8 cellular contexts compared by ENCODE assay signal in the genomic region with DNA sequence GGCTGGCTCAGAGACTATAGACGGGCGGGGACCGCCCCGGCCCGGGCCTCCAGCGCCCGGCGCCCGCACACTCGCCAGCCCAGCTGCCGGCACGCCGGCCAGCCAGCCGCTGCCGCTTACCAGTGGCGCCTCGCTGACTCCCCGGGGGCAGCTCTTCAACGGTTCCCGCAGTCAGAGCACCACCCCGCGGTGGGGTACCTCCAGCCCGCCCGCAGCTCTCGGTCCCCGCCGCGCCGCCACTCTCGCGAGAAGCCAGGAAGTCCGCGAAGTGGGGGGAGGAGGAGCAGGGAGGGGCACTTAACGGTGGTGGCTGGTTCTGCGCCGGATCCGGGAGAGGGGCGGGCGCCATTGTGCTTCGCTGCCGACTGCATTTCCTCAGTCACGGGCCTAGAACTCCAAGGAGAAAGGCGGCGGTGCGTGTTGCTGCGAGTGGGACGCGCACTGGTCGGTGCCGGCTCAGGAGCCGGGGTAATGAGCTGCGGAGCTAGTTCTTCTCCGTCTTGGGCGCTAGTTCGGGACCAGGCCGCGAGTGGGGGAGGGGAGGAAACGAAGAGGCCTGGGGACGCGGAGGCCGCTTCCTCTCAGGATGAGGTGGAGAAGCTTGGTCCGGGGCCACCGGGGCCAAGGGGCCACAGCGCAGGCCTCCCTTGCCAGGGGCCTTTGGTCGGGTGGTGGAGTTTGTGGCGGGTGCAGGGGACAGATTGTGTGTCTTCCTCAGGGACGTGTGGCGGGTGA. TPM values are rescaled to one million over a fixed set of nuclear protein-coding genes. Genes with fewer than 3 reads are reported as not detected.
A peak's percentile ranks its signal among the peaks of the same experiment; 100 is the strongest.
DNase-seq lines count a peak whose midpoint lies in the region; ATAC-seq and TF ChIP-seq lines count a peak whose summit lies in the region.

Gene MARCHF7, plus strand, starts transcription at position 313 of the 735 bp plus-strand sequence. CDS start 16,517 bp downstream, outside the sequence.

- H3K4me2 ChIP-seq in SK-N-SH (peak within 1 kb of the TSS; percentile 77), osteoblast (ENCODE audit: insufficient read depth, low read length) (peak within 1 kb of the TSS; percentile 83)

- no peaks in the 10 kb centered on the region for H3K27me3 Mint-ChIP-seq in activated naive CD4-positive, alpha-beta T cell treated with anti-CD3 and anti-CD28 coated beads, Interleukin-2, amount 50 U/mL, for 24 hours

- peak; percentile 73 for TF ChIP-seq CTCF in GM10266 (IDR thresholded peaks at IDR 0.05; ENCODE audit: control insufficient read depth, insufficient read depth, low read depth, missing control alignments)
- peak; percentile 69 for TF ChIP-seq CTCF in SK-N-SH (IDR thresholded peaks at IDR 0.05)
- TF ChIP-seq CTCF in osteoblast (IDR thresholded peaks at IDR 0.05; ENCODE audit: extremely low read depth, low read depth, low read length): peak; percentile 62
- peak; percentile 33 for TF ChIP-seq CTCF in thoracic aorta (IDR thresholded peaks at IDR 0.05)

- CTCF ChIA-PET in SK-N-SH (lab: Yijun Ruan, JAX): interaction anchor here (0.6 to 2.6 kb wide), 28 partner anchors 9 to 810 kb away, joined by 3 to 11 read pairs (median 4); partner anchors contain the start of genes BAZ2B and WDSUB1

- peak within 1 kb of the TSS; percentile 85 to 95 for H3K4me3 ChIP-seq in SK-N-SH (ENCODE audit: low read depth in 2 of 2, low read length in 1 of 2)
- peak within 1 kb of the TSS; percentile 99 for H3K4me3 ChIP-seq in osteoblast (ENCODE audit: insufficient read depth, low read length)
- peak within 1 kb of the TSS; percentile 90 for H3K4me3 ChIP-seq in thoracic aorta

- H3K27me3 ChIP-seq in SK-N-SH (ENCODE audit: insufficient read depth) (no peaks in the 10 kb centered on the region), osteoblast (ENCODE audit: insufficient read depth, low read length) (no peaks in the 10 kb centered on the region), thoracic aorta (replicated peaks; ENCODE audit: insufficient read depth) (no peaks in the 10 kb centered on the region)

- H3K36me3 ChIP-seq in SK-N-SH (replicated peaks in 1 of 2; ENCODE audit: control insufficient read depth in 1 of 2, insufficient read depth in 2 of 2, low read length in 1 of 2) (peaks cover 15 to 37% of the 10 kb centered on the region in 2 experiments), osteoblast (ENCODE audit: insufficient read depth, low read length) (peaks cover 25% of the 10 kb centered on the region), thoracic aorta (peaks cover 12% of the 10 kb centered on the region)

- H3K4me1 ChIP-seq in SK-N-SH (ENCODE audit: control insufficient read depth in 1 of 2, insufficient read depth in 2 of 2, low read depth in 1 of 2, low read length in 1 of 2) (peaks cover 6 to 14% of the 10 kb centered on the region in 2 experiments; a peak in 3 of 4 replicates), osteoblast (ENCODE audit: insufficient read depth, low read length) (peaks cover 27% of the 10 kb centered on the region), thoracic aorta (ENCODE audit: control insufficient read depth in 1 of 2, low read depth in 2 of 2) (peaks cover 27 to 52% of the 10 kb centered on the region in 2 donors)

- H3K79me2 ChIP-seq in SK-N-SH (ENCODE audit: insufficient read depth): peaks cover 61% of the 10 kb centered on the region
- H3K79me2 ChIP-seq in osteoblast (ENCODE audit: insufficient read depth, low read length): peaks cover 56% of the 10 kb centered on the region

- TF ChIP-seq EP300 in SK-N-SH (IDR thresholded peaks at IDR 0.05; ENCODE audit: borderline replicate concordance in 1 of 2, low read depth in 1 of 2, low read length in 1 of 2): no peak

- H3K4me1 Mint-ChIP-seq in activated naive CD4-positive, alpha-beta T cell treated with anti-CD3 and anti-CD28 coated beads, Interleukin-2, amount 50 U/mL, for 24 hours: peaks cover 56% of the 10 kb centered on the region

- H3K9me3 Mint-ChIP-seq in activated naive CD4-positive, alpha-beta T cell treated with anti-CD3 and anti-CD28 coated beads, Interleukin-2, amount 50 U/mL, for 24 hours: no peaks in the 10 kb centered on the region

- no peaks in the 10 kb centered on the region for H3K9me2 ChIP-seq in SK-N-SH

- peak within 1 kb of the TSS; percentile 88 for H2AFZ ChIP-seq in SK-N-SH (ENCODE audit: low read depth)
- H2AFZ ChIP-seq in osteoblast (ENCODE audit: low read length): peak within 1 kb of the TSS; percentile 93

- H3K27ac Mint-ChIP-seq in activated naive CD4-positive, alpha-beta T cell treated with anti-CD3 and anti-CD28 coated beads, Interleukin-2, amount 50 U/mL, for 24 hours: peak within 1 kb of the TSS; percentile 100

- TF ChIP-seq RAD21 in SK-N-SH (IDR thresholded peaks at IDR 0.05; ENCODE audit: low read length): peak; percentile 66

- peak within 1 kb of the TSS; percentile 99 for H3K4me3 Mint-ChIP-seq in activated naive CD4-positive, alpha-beta T cell treated with anti-CD3 and anti-CD28 coated beads, Interleukin-2, amount 50 U/mL, for 24 hours

- H3K9ac ChIP-seq in SK-N-SH: peak within 1 kb of the TSS; percentile 99

- H3F3A ChIP-seq in SK-N-SH (replicated peaks; ENCODE audit: insufficient read depth): peaks cover 8% of the 10 kb centered on the region

- peak; percentile 91 for ATAC-seq in HG02588 (IDR thresholded peaks at IDR 0.05; ENCODE audit: unreplicated experiment)
- peak; percentile 82 for ATAC-seq in thoracic aorta (ENCODE audit: insufficient number of reproducible peaks, low FRiP score, low read depth)

- H4K20me1 ChIP-seq in SK-N-SH (ENCODE audit: insufficient read depth) (peaks cover 46% of the 10 kb centered on the region), osteoblast (ENCODE audit: insufficient read depth, low read length) (peaks cover 42% of the 10 kb centered on the region)

- POLR2A ChIA-PET in SK-N-SH (lab: Yijun Ruan, JAX): interaction anchor here (0.7 to 2.4 kb wide), 14 partner anchors 9 to 593 kb away, joined by 3 to 26 read pairs (median 3); partner anchors contain the start of gene BAZ2B

- peak; percentile 98 for DNase-seq in GM10266 (ENCODE audit: extremely low spot score)
- peak; percentile 91 for DNase-seq in NCI-H1048 (lab: John Stamatoyannopoulos, UW)
- peak; percentile 99 for DNase-seq in SK-N-SH
- DNase-seq in glomerular visceral epithelial cell (ENCODE audit: extremely low spot score): peak; percentile 99
- peak; percentile 98 for DNase-seq in osteoblast (ENCODE audit: insufficient read length, low spot score, missing footprints)
- DNase-seq in thoracic aorta (ENCODE audit: low spot score): peak; percentile 92

- H3K9me3 ChIP-seq in SK-N-SH (no peaks in the 10 kb centered on the region), osteoblast (ENCODE audit: low read depth, low read length) (no peaks in the 10 kb centered on the region), thoracic aorta (no peaks in the 10 kb centered on the region)

- WGBS in SK-N-SH (ENCODE audit: low lambda C conversion rate): 0% methylated on average over 19 of the region's 68 CpGs

- H3K36me3 Mint-ChIP-seq in activated naive CD4-positive, alpha-beta T cell treated with anti-CD3 and anti-CD28 coated beads, Interleukin-2, amount 50 U/mL, for 24 hours: peaks cover 15% of the 10 kb centered on the region

- H3K27ac ChIP-seq in SK-N-SH (ENCODE audit: low read depth in 2 of 2, low read length in 1 of 2) (peak within 1 kb of the TSS; percentile 93 to 97), osteoblast (ENCODE audit: low read depth, low read length) (peak within 1 kb of the TSS; percentile 96), thoracic aorta (peak within 1 kb of the TSS; percentile 95 to 98)

TF ChIP-seq in SK-N-SH, 30 proteins besides CTCF, POLR2A, EP300 and RAD21 (continues in another document):
- TF ChIP-seq EZH2phosphoT487 (IDR thresholded peaks at IDR 0.05; ENCODE audit: borderline replicate concordance, low read depth) (no peak), NRF1 (IDR thresholded peaks at IDR 0.05; ENCODE audit: low read depth, low read length) (no peak), TEAD4 (IDR thresholded peaks at IDR 0.05; ENCODE audit: borderline replicate concordance, insufficient read depth) (no peak), TCF12 (IDR thresholded peaks at IDR 0.05) (no peak), USF1 (IDR thresholded peaks at IDR 0.05; ENCODE audit: borderline replicate concordance, low read depth) (0 out of 2 replicates have a peak, but pooled peaks have one; percentile 25)
- TF ChIP-seq, protein P1, sequence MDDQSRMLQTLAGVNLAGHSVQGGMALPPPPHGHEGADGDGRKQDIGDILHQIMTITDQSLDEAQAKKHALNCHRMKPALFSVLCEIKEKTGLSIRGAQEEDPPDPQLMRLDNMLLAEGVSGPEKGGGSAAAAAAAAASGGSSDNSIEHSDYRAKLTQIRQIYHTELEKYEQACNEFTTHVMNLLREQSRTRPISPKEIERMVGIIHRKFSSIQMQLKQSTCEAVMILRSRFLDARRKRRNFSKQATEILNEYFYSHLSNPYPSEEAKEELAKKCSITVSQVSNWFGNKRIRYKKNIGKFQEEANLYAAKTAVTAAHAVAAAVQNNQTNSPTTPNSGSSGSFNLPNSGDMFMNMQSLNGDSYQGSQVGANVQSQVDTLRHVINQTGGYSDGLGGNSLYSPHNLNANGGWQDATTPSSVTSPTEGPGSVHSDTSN (IDR thresholded peaks at IDR 0.05): no peak; the same call in 1 of the 2 replicates

RNA-seq across cellular contexts. Expression of gene MARCHF7, which starts in this region (rescaled TPM):
- 18.4 and 20.3 TPM in 2 replicates for polyA plus RNA-seq in SK-N-SH (2012; rRNA removed)
- polyA plus RNA-seq in SK-N-SH (2012; cell fraction: cytosol; rRNA removed): 32.2 and 33.0 TPM in 2 replicates
- polyA plus RNA-seq in SK-N-SH (2012; cell fraction: nucleus; rRNA removed): 13.2 and 34.5 TPM in 2 replicates
- total RNA-seq in osteoblast (102 and 106 TPM in 2 replicates), thoracic aorta (10 to 100 TPM; 60.1 to 81.2 TPM)

Comparison
In these comparisons a context has a peak if more than half of its experiments do, and no peak if none do; other contexts are left out.
1. Peak in every context shown above with its lines: DNase-seq, ATAC-seq, H3K4me3 ChIP-seq and H3K27ac ChIP-seq.